ENCODE assay signal across 1 cellular context in the genomic region with DNA sequence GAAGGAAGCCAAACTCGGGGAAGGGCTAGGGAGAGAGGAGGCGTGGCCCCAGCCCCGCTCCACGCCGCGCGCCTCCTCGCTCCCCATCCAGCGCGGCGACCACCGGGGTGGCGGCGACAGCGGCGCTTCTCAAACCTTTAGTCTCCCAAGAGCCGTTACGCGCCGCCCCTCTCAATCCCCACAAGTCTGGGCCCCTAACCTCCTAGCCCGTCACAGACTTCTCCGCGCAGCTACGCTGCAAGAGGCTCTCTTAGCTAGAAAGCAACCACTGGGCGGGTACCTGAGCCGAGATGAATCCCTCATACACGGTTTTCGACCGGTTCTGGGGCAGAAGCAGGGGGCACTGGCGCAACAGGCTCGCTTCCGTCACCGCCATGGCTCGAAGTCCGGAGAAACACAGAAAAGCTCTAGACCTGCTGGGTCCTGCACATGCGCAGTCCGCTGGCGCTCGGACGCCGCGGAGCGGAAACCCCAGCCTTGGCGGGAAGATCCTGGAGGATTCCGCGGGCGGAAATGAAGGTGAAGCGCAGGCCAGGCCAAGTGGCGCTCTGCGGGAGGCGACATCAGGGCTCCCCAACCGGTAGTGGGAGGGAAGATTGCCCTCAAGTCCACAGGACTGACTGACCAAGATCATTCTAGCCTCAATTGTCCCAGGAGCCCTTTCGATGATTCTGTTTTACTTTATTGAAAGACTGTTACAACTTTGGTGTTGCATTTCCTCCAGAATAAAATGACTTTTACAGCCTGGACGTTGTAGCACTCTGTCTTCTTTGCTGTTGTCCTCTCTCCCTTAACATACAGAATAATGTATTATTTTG.
TF ChIP-seq lines count a peak whose summit lies in the region.

A gene (minus strand): TSS at position 388 of the 818 bp plus-strand sequence. CDS start 12 bp downstream, at position 376.

TF ChIP-seq in GM23338, 12 proteins besides CTCF, POLR2A, EP300 and RAD21 (continued from another document):
- TF ChIP-seq, protein P1, sequence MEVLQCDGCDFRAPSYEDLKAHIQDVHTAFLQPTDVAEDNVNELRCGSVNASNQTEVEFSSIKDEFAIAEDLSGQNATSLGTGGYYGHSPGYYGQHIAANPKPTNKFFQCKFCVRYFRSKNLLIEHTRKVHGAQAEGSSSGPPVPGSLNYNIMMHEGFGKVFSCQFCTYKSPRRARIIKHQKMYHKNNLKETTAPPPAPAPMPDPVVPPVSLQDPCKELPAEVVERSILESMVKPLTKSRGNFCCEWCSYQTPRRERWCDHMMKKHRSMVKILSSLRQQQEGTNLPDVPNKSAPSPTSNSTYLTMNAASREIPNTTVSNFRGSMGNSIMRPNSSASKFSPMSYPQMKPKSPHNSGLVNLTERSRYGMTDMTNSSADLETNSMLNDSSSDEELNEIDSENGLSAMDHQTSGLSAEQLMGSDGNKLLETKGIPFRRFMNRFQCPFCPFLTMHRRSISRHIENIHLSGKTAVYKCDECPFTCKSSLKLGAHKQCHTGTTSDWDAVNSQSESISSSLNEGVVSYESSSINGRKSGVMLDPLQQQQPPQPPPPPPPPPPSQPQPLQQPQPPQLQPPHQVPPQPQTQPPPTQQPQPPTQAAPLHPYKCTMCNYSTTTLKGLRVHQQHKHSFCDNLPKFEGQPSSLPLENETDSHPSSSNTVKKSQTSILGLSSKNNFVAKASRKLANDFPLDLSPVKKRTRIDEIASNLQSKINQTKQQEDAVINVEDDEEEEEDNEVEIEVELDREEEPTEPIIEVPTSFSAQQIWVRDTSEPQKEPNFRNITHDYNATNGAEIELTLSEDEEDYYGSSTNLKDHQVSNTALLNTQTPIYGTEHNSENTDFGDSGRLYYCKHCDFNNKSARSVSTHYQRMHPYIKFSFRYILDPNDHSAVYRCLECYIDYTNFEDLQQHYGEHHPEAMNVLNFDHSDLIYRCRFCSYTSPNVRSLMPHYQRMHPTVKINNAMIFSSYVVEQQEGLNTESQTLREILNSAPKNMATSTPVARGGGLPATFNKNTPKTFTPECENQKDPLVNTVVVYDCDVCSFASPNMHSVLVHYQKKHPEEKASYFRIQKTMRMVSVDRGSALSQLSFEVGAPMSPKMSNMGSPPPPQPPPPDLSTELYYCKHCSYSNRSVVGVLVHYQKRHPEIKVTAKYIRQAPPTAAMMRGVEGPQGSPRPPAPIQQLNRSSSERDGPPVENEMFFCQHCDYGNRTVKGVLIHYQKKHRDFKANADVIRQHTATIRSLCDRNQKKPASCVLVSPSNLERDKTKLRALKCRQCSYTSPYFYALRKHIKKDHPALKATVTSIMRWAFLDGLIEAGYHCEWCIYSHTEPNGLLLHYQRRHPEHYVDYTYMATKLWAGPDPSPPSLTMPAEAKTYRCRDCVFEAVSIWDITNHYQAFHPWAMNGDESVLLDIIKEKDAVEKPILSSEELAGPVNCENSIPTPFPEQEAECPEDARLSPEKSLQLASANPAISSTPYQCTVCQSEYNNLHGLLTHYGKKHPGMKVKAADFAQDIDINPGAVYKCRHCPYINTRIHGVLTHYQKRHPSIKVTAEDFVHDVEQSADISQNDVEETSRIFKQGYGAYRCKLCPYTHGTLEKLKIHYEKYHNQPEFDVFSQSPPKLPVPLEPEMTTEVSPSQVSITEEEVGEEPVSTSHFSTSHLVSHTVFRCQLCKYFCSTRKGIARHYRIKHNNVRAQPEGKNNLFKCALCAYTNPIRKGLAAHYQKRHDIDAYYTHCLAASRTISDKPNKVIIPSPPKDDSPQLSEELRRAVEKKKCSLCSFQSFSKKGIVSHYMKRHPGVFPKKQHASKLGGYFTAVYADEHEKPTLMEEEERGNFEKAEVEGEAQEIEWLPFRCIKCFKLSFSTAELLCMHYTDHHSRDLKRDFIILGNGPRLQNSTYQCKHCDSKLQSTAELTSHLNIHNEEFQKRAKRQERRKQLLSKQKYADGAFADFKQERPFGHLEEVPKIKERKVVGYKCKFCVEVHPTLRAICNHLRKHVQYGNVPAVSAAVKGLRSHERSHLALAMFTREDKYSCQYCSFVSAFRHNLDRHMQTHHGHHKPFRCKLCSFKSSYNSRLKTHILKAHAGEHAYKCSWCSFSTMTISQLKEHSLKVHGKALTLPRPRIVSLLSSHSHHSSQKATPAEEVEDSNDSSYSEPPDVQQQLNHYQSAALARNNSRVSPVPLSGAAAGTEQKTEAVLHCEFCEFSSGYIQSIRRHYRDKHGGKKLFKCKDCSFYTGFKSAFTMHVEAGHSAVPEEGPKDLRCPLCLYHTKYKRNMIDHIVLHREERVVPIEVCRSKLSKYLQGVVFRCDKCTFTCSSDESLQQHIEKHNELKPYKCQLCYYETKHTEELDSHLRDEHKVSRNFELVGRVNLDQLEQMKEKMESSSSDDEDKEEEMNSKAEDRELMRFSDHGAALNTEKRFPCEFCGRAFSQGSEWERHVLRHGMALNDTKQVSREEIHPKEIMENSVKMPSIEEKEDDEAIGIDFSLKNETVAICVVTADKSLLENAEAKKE (CRISPR knock-in tag; IDR thresholded peaks at IDR 0.05): no peak; the same call in 1 of the 2 replicates
- TF ChIP-seq NANOG (IDR thresholded peaks at IDR 0.05; ENCODE audit: borderline replicate concordance) (no peak), STAT1 (IDR thresholded peaks at IDR 0.05; ENCODE audit: unreplicated experiment) (no peak), EZH2phosphoT487 (IDR thresholded peaks at IDR 0.05; ENCODE audit: unreplicated experiment) (no peak), EZH2 (IDR thresholded peaks at IDR 0.05; ENCODE audit: low read depth, unreplicated experiment) (no peak), CREB1 (CRISPR knock-in tag; IDR thresholded peaks at IDR 0.05; ENCODE audit: low read depth) (peak; percentile 48; the same call in 1 of the 2 replicates), JUNB (IDR thresholded peaks at IDR 0.05; ENCODE audit: unreplicated experiment) (no peak), POLR2AphosphoS5 (IDR thresholded peaks at IDR 0.05; ENCODE audit: low read depth) (peak; percentile 96), ZNF114 (CRISPR knock-in tag; IDR thresholded peaks at IDR 0.05) (0 out of 2 replicates have a peak, but pooled peaks have one; percentile 24)
- TF ChIP-seq, protein P2, sequence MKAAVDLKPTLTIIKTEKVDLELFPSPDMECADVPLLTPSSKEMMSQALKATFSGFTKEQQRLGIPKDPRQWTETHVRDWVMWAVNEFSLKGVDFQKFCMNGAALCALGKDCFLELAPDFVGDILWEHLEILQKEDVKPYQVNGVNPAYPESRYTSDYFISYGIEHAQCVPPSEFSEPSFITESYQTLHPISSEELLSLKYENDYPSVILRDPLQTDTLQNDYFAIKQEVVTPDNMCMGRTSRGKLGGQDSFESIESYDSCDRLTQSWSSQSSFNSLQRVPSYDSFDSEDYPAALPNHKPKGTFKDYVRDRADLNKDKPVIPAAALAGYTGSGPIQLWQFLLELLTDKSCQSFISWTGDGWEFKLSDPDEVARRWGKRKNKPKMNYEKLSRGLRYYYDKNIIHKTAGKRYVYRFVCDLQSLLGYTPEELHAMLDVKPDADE (IDR thresholded peaks at IDR 0.05): 0 out of 2 replicates have a peak, but pooled peaks have one; percentile 25
